1 cellular context compared by ENCODE assay signal in genomic region chr6:108606130-108606797, GRCh38.
TF ChIP-seq lines count a peak whose summit lies in the region.

No MANE protein-coding gene starts in this region.

TF ChIP-seq in K562, 482 proteins besides CTCF, POLR2A, EP300 and RAD21 (continued from another document):
- TF ChIP-seq SRSF7 (optimal IDR thresholded peaks at IDR 0.05; ENCODE audit: low read depth, low read length) (no peak), HMBOX1 (IDR thresholded peaks at IDR 0.05) (peak; percentile 81), ESRRB (CRISPR knock-in tag; IDR thresholded peaks at IDR 0.05; ENCODE audit: borderline replicate concordance) (no peak), HDAC3 (IDR thresholded peaks at IDR 0.05; ENCODE audit: borderline replicate concordance, partially characterized antibody) (no peak), USF2 (CRISPR knock-in tag; IDR thresholded peaks at IDR 0.05) (no peak), TCF3 (CRISPR knock-in tag; IDR thresholded peaks at IDR 0.05) (0 out of 2 replicates have a peak, but pooled peaks have one; percentile 36), EHMT2 (IDR thresholded peaks at IDR 0.05) (0 out of 2 replicates have a peak, but pooled peaks have one; percentile 7), NUFIP1 (IDR thresholded peaks at IDR 0.05; ENCODE audit: partially characterized antibody) (no peak), CBFA2T3 (IDR thresholded peaks at IDR 0.05) (peak; percentile 41; the same call in 1 of the 2 replicates), DPF2 (IDR thresholded peaks at IDR 0.05) (0 out of 2 replicates have a peak, but pooled peaks have one; percentile 23), TRIM25 (IDR thresholded peaks at IDR 0.05; ENCODE audit: borderline replicate concordance) (no peak), DMBX1 (CRISPR knock-in tag; IDR thresholded peaks at IDR 0.05; ENCODE audit: borderline replicate concordance) (no peak), SMARCA4 (IDR thresholded peaks at IDR 0.05) (peak; percentile 17; the same call in 1 of the 2 replicates), PBX2 (CRISPR knock-in tag; IDR thresholded peaks at IDR 0.05; ENCODE audit: low read depth) (no peak), PBX2 (tag; conservative IDR thresholded peaks at IDR 0.05; ENCODE audit: low read depth) (peak; percentile 36), ZNF277 (CRISPR knock-in tag; IDR thresholded peaks at IDR 0.05; ENCODE audit: borderline replicate concordance) (no peak), KLF16 (IDR thresholded peaks at IDR 0.05) (no peak), SMAD4 (CRISPR knock-in tag; conservative IDR thresholded peaks at IDR 0.05) (0 out of 2 replicates have a peak, but pooled peaks have one; percentile 39), ZBTB11 (CRISPR knock-in tag; IDR thresholded peaks at IDR 0.05) (0 out of 6 replicates have a peak, but pooled peaks of 1 of the 3 experiments have one; percentile 23), MEIS2 (IDR thresholded peaks at IDR 0.05; ENCODE audit: partially characterized antibody) (peak; percentile 73), PRMT5 (CRISPR knock-in tag; IDR thresholded peaks at IDR 0.05) (no peak), ZBTB40 (IDR thresholded peaks at IDR 0.05) (0 out of 2 replicates have a peak, but pooled peaks have one; percentile 29), ZBTB40 (CRISPR knock-in tag; IDR thresholded peaks at IDR 0.05) (no peak)
